ENCODE assay signal across 8 cellular contexts in genomic region chr1:77538956-77539509, GRCh38.
DNase-seq lines count a peak whose midpoint lies in the region.

No MANE protein-coding gene starts in this region.

- no peaks in the 10 kb centered on the region for H3K36me3 ChIP-seq in effector memory CD4-positive, alpha-beta T cell (ENCODE audit: control insufficient read depth, insufficient read depth, low read length)
- no peaks in the 10 kb centered on the region for H3K36me3 ChIP-seq in H7 (replicated peaks; ENCODE audit: control insufficient read depth, insufficient read depth, low read length)

- H3K27me3 ChIP-seq in effector memory CD4-positive, alpha-beta T cell (replicated peaks; ENCODE audit: control insufficient read depth, insufficient read depth, low read length, poor library complexity, severe bottlenecking), result no peaks in the 10 kb centered on the region
- H3K27me3 ChIP-seq in H7 (ENCODE audit: control insufficient read depth, insufficient read depth, low read length), result no peaks in the 10 kb centered on the region

- peak; percentile 81 for DNase-seq in GM04504 (ENCODE audit: low read depth)
- DNase-seq in HCEC 1CT, result peak; percentile 92
- peak; percentile 93 for DNase-seq in NCI-H226
- peak; percentile 94 for DNase-seq in fibroblast of gingiva (ENCODE audit: low read depth)
- DNase-seq in smooth muscle cell of the brain vasculature (ENCODE audit: low read depth, low spot score), result peak; percentile 56
- DNase-seq in effector memory CD4-positive, alpha-beta T cell, result no peak
- DNase-seq in H7, result no peak
- no peak for DNase-seq in activated CD4-positive, alpha-beta T cell treated with anti-CD3 and anti-CD28 coated beads for 48 hours

- no peaks in the 10 kb centered on the region for H3K4me1 ChIP-seq in effector memory CD4-positive, alpha-beta T cell (ENCODE audit: control insufficient read depth, insufficient read depth, low read length, poor library complexity, severe bottlenecking)

- H3K4me3 ChIP-seq in effector memory CD4-positive, alpha-beta T cell (ENCODE audit: insufficient read depth, low read depth, low read length, poor library complexity, severe bottlenecking), result no peak overlapping the region
- no peak overlapping the region for H3K4me3 ChIP-seq in H7 (ENCODE audit: insufficient read depth, low read depth, low read length)

- no peak overlapping the region for H3K27ac ChIP-seq in effector memory CD4-positive, alpha-beta T cell (ENCODE audit: insufficient read depth, low read length, poor library complexity, severe bottlenecking)

- H3K9me3 ChIP-seq in effector memory CD4-positive, alpha-beta T cell (ENCODE audit: control insufficient read depth, low read length), result no peaks in the 10 kb centered on the region

Comparison
In these comparisons a context has a peak if more than half of its experiments do, and no peak if none do; other contexts are left out.
1. DNase-seq: peak in GM04504 (single experiment), HCEC 1CT (single experiment), NCI-H226 (single experiment), fibroblast of gingiva (single experiment) and smooth muscle cell of the brain vasculature (single experiment); none in effector memory CD4-positive, alpha-beta T cell (0 of 3), H7 (single experiment) and activated CD4-positive, alpha-beta T cell treated with anti-CD3 and anti-CD28 coated beads for 48 hours (single experiment).